Comparison of ENCODE assay signal across 11 cellular contexts in genomic region chr17:27458524-27458908, GRCh38. TPM values are rescaled to one million over a fixed set of nuclear protein-coding genes. Genes with fewer than 3 reads are reported as not detected.
DNase-seq lines count a peak whose midpoint lies in the region; ATAC-seq and TF ChIP-seq lines count a peak whose summit lies in the region.
"Had no signal": no experiment of that assay in that cellular context is flagged by ENCODE, and none has a peak within 500 bp of the region (broad histone marks: within the 10 kb centered on the region; RNA-seq: fewer than 3 reads in every experiment).

No MANE protein-coding gene starts in this region.

- peaks cover 0 to 5% (median 0%) of the 10 kb centered on the region in 5 donors for H3K36me3 Mint-ChIP-seq in naive thymus-derived CD4-positive, alpha-beta T cell

- peaks cover 58% of the 10 kb centered on the region for H4K20me1 ChIP-seq in BLaER1

- no peak for ATAC-seq in naive thymus-derived CD4-positive, alpha-beta T cell
- ATAC-seq in HG03469 (IDR thresholded peaks at IDR 0.05; ENCODE audit: unreplicated experiment): no peak

- in situ Hi-C loops in GM13977 (cut with MboI; ENCODE audit: low pct_unique_long_range_greater_than_20kb, low sequenced_read_pairs, unreplicated experiment): loop anchor here (10.0 kb wide), 1 partner anchor 84 kb away; no protein-coding TSS in a partner anchor

- DNase-seq in brain pericyte (ENCODE audit: low read depth, low spot score) (peak; percentile 43), COLO829 (ENCODE audit: low spot score) (no peak), NCI-H1092 (lab: John Stamatoyannopoulos, UW) (no peak), GM13977 (ENCODE audit: low spot score) (no peak)
- DNase-seq in naive thymus-derived CD4-positive, alpha-beta T cell: no peak
- DNase-seq: activated naive CD4-positive, alpha-beta T cell treated with Interleukin-2 at 50 U/mL for 16 hours; NCI-H2081 treated with DMSO at 0.1 percent for 48 hours; stimulated activated naive CD4-positive, alpha-beta T cell treated with Interleukin-2 at 50 U/mL for 16 hours had no signal

- H3K9ac ChIP-seq in BLaER1: no peak overlapping the region; the same call in 1 of the 2 replicates

- peak overlapping the region in 9 of 10 donors; percentile 18 to 96 (median 65) for H3K4me3 Mint-ChIP-seq in naive thymus-derived CD4-positive, alpha-beta T cell

- peak overlapping the region in 2 of 9 donors; percentile 14 to 63 for H3K27ac Mint-ChIP-seq in naive thymus-derived CD4-positive, alpha-beta T cell

- H3K27me3 Mint-ChIP-seq in naive thymus-derived CD4-positive, alpha-beta T cell: no peaks in the 10 kb centered on the region

- CTCF ChIA-PET in HEK293 (lab: Yijun Ruan, JAX): interaction anchor here (0.6 to 5.9 kb wide), 8 partner anchors 13 to 222 kb away, joined by 3 to 40 read pairs (median 6); no protein-coding TSS in a partner anchor
- CTCF ChIA-PET in naive thymus-derived CD4-positive, alpha-beta T cell (lab: Charles Lee): interaction anchor here (1.7 kb wide), 1 partner anchor 141 kb away, joined by 6 read pairs; no protein-coding TSS in a partner anchor

- H3K4me3 ChIP-seq in BLaER1: no peak overlapping the region
- H3K4me3 ChIP-seq in HEK293 (ENCODE audit: low read depth, low read length): peak overlapping the region; percentile 70
- no peak overlapping the region for H3K4me3 ChIP-seq in naive thymus-derived CD4-positive, alpha-beta T cell (ENCODE audit: low read length)

- H3K9me3 ChIP-seq in BLaER1 (no peaks in the 10 kb centered on the region), HEK293 (ENCODE audit: control insufficient read depth, insufficient read depth, low read depth, low read length) (no peaks in the 10 kb centered on the region)
- no peaks in the 10 kb centered on the region for H3K9me3 ChIP-seq in naive thymus-derived CD4-positive, alpha-beta T cell (ENCODE audit: control insufficient read depth in 2 of 3, low read length in 3 of 3)

- H3K4me2 ChIP-seq in BLaER1: peak overlapping the region; percentile 98

- intact Hi-C loops in naive thymus-derived CD4-positive, alpha-beta T cell (cut with micrococcal nuclease): loop anchor here (5.0 to 10.0 kb wide), 4 partner anchors 74 to 586 kb away; partner anchors contain the start of genes LGALS9 (in 1 of the 2), NLK (in 1 of the 2) and WSB1 (in 1 of the 2)

- H3K4me1 ChIP-seq in BLaER1 (peaks cover 38% of the 10 kb centered on the region), HEK293 (ENCODE audit: control insufficient read depth, insufficient read depth, low read length) (peaks cover 15% of the 10 kb centered on the region)
- H3K4me1 ChIP-seq in naive thymus-derived CD4-positive, alpha-beta T cell (ENCODE audit: control insufficient read depth in 2 of 2, insufficient read depth in 2 of 2, low read length in 2 of 2): peaks cover 10 to 13% of the 10 kb centered on the region in 2 donors

- H3K27me3 ChIP-seq in BLaER1: peaks cover 22% of the 10 kb centered on the region
- H3K27me3 ChIP-seq in naive thymus-derived CD4-positive, alpha-beta T cell (ENCODE audit: control insufficient read depth in 2 of 2, insufficient read depth in 2 of 2, low read length in 2 of 2): no peaks in the 10 kb centered on the region

- no peaks in the 10 kb centered on the region for H3K9me3 Mint-ChIP-seq in naive thymus-derived CD4-positive, alpha-beta T cell

- H3K4me1 Mint-ChIP-seq in naive thymus-derived CD4-positive, alpha-beta T cell: peaks cover 13 to 71% (median 28%) of the 10 kb centered on the region in 7 donors

- H3K36me3 ChIP-seq in BLaER1 (no peaks in the 10 kb centered on the region), HEK293 (ENCODE audit: control insufficient read depth in 2 of 2, insufficient read depth in 1 of 2, low read length in 2 of 2) (no peaks in the 10 kb centered on the region)
- no peaks in the 10 kb centered on the region for H3K36me3 ChIP-seq in naive thymus-derived CD4-positive, alpha-beta T cell (ENCODE audit: control insufficient read depth in 2 of 3, insufficient read depth in 3 of 3, low read length in 3 of 3)

- H3K27ac ChIP-seq in BLaER1 (no peak overlapping the region), HEK293 (ENCODE audit: extremely low read depth, low read depth, low read length) (peak overlapping the region; percentile 6; the same call in 1 of the 2 replicates)
- H3K27ac ChIP-seq in naive thymus-derived CD4-positive, alpha-beta T cell (ENCODE audit: low read depth, low read length): no peak overlapping the region

- no peak; the same call in 1 of the 2 replicates for TF ChIP-seq CTCF in HEK293 (tag by site-specific recombination; IDR thresholded peaks at IDR 0.05)
- no peak for TF ChIP-seq CTCF in GM13977 (IDR thresholded peaks at IDR 0.05; ENCODE audit: extremely low read depth, insufficient read depth, missing control alignments)

- POLR2A ChIA-PET in HEK293 (lab: Yijun Ruan, JAX): interaction anchor here (0.5 to 1.8 kb wide), 7 partner anchors 10 to 141 kb away, joined by 3 to 7 read pairs (median 5); no protein-coding TSS in a partner anchor
- POLR2A ChIA-PET in naive thymus-derived CD4-positive, alpha-beta T cell (lab: Charles Lee): no interaction called here

TF ChIP-seq in HEK293, 187 proteins besides CTCF, POLR2A, EP300 and RAD21:
- TF ChIP-seq GLIS2 (tag by site-specific recombination; IDR thresholded peaks at IDR 0.05) (peak; percentile 57; the same call in 1 of the 2 replicates), SP2 (tag by site-specific recombination; IDR thresholded peaks at IDR 0.05) (no peak), ZIC2 (tag by site-specific recombination; IDR thresholded peaks at IDR 0.05) (peak; percentile 97), OSR2 (tag by site-specific recombination; IDR thresholded peaks at IDR 0.05) (0 out of 2 replicates have a peak, but pooled peaks have one; percentile 16), ZBTB48 (tag by site-specific recombination; IDR thresholded peaks at IDR 0.05) (0 out of 2 replicates have a peak, but pooled peaks have one; percentile 27), MZF1 (tag by site-specific recombination; IDR thresholded peaks at IDR 0.05; ENCODE audit: borderline replicate concordance) (0 out of 2 replicates have a peak, but pooled peaks have one; percentile 26), EGR2 (tag by site-specific recombination; IDR thresholded peaks at IDR 0.05; ENCODE audit: low read depth) (no peak), ZNF600 (tag by site-specific recombination; IDR thresholded peaks at IDR 0.05) (peak; percentile 68), ZBTB26 (tag by site-specific recombination; optimal IDR thresholded peaks at IDR 0.05) (no peak), ZBTB20 (tag by site-specific recombination; IDR thresholded peaks at IDR 0.05) (0 out of 2 replicates have a peak, but pooled peaks have one; percentile 31), IKZF3 (tag by site-specific recombination; IDR thresholded peaks at IDR 0.05) (no peak), ZNF311 (tag by site-specific recombination; IDR thresholded peaks at IDR 0.05; ENCODE audit: borderline replicate concordance) (no peak), GLIS1 (tag by site-specific recombination; IDR thresholded peaks at IDR 0.05) (peak; percentile 96)

RNA-seq across cellular contexts. Expression of gene KSR1, which starts 2.3 kb away (rescaled TPM):
- 10 to 100 TPM; 22.5 to 96.4 (median 27.8) TPM for total RNA-seq in naive thymus-derived CD4-positive, alpha-beta T cell
- 1 to 10 TPM in 1 of 2 donors, under 1 TPM in 1; 0.52 to 1.8 TPM for polyA plus RNA-seq in naive thymus-derived CD4-positive, alpha-beta T cell
